7 cellular contexts compared by ENCODE assay signal in genomic region chr17:63740464-63741181, GRCh38.
DNase-seq lines count a peak whose midpoint lies in the region; ATAC-seq and FAIRE-seq lines count a peak whose summit lies in the region.

No MANE protein-coding gene starts in this region.

- H3K27me3 ChIP-seq in adipocyte (replicated peaks; ENCODE audit: control insufficient read depth, insufficient read depth, low read length) (no peaks in the 10 kb centered on the region), iPS-15b (ENCODE audit: control insufficient read depth, insufficient read depth, low read length) (no peaks in the 10 kb centered on the region)

- DNase-seq in HTR-8/SVneo (ENCODE audit: insufficient read length, low spot score) (peak; percentile 13), adipocyte (ENCODE audit: low read depth) (peak; percentile 49)

- peaks cover 6% of the 10 kb centered on the region for H3K36me3 ChIP-seq in ES-I3 (ENCODE audit: insufficient read depth, low read length)
- peaks cover 11% of the 10 kb centered on the region for H3K36me3 ChIP-seq in adipocyte (ENCODE audit: control insufficient read depth, insufficient read depth, low read length, severe bottlenecking)
- no peaks in the 10 kb centered on the region for H3K36me3 ChIP-seq in iPS-15b (ENCODE audit: control insufficient read depth, insufficient read depth, low read length)

- H3K9me3 ChIP-seq in ES-I3 (ENCODE audit: control insufficient read depth, insufficient read depth, low read length) (no peaks in the 10 kb centered on the region), adipocyte (ENCODE audit: control insufficient read depth, low read length) (no peaks in the 10 kb centered on the region), iPS-15b (ENCODE audit: control insufficient read depth, insufficient read depth, low read length) (no peaks in the 10 kb centered on the region)

- ATAC-seq in GM21786 (IDR thresholded peaks at IDR 0.05; ENCODE audit: unreplicated experiment) = no peak
- ATAC-seq in GM21619 (IDR thresholded peaks at IDR 0.05; ENCODE audit: unreplicated experiment) = no peak

- H3K9ac ChIP-seq in ES-I3 (ENCODE audit: low read depth, low read length) (peak overlapping the region; percentile 98), adipocyte (ENCODE audit: low read length) (peak overlapping the region; percentile 97), iPS-15b (ENCODE audit: low read depth, low read length) (peak overlapping the region; percentile 90)

- H3K4me3 ChIP-seq in adipocyte (ENCODE audit: low read length) = peak overlapping the region; percentile 97
- H3K4me3 ChIP-seq in iPS-15b (ENCODE audit: low read depth, low read length) = peak overlapping the region; percentile 89
- H3K4me3 ChIP-seq in skin epidermis = peak overlapping the region; percentile 69 to 90 (median 80)

- H3K4me1 ChIP-seq in ES-I3 (ENCODE audit: insufficient read depth, low read length) (peaks cover 5% of the 10 kb centered on the region; the same call in 1 of the 2 replicates), adipocyte (ENCODE audit: control insufficient read depth, insufficient read depth, low read length) (peaks cover 12% of the 10 kb centered on the region), iPS-15b (ENCODE audit: control insufficient read depth, insufficient read depth, low read length) (no peaks in the 10 kb centered on the region)

- FAIRE-seq in HTR-8/SVneo (lab: Jason Lieb, UNC) = no peak

- peak overlapping the region; percentile 74 to 99 (median 96) for H3K27ac ChIP-seq in skin epidermis
